ENCODE assay signal across 27 cellular contexts in the genomic region with DNA sequence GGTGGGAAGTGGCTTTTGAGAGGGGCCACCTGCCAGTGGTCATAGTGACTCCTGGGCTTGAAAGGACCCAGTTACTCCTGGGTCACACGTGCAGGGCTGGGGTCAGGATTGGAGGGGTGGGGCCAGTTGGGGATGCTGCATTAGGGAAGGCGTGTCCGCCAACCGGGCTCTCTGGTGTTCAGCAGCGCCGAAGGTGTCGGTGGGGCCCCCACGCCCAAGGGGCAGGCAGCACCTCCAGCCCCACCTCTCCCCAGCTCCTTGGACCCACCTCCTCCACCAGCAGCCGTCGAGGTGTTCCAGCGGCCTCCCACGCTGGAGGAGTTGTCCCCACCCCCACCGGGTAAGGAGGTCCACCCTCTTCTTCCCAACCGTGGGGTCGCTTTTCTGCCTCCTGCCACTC. TPM values are rescaled to one million over a fixed set of nuclear protein-coding genes. Genes with fewer than 3 reads are reported as not detected.
DNase-seq lines count a peak whose midpoint lies in the region; ATAC-seq, FAIRE-seq and TF ChIP-seq lines count a peak whose summit lies in the region.
"Had no signal": no experiment of that assay in that cellular context is flagged by ENCODE, and none has a peak within 500 bp of the region (broad histone marks: within the 10 kb centered on the region; RNA-seq: fewer than 3 reads in every experiment).

No MANE protein-coding gene starts in this region.

- no peak for DNase-seq in activated CD4-positive, alpha-beta T cell treated with anti-CD3 and anti-CD28 coated beads, Interleukin-2, amount 10 ng/mL, durations not matched to agents 24 days and 14 days
- no peak for DNase-seq in activated CD4-positive, alpha-beta T cell treated with anti-CD3 and anti-CD28 coated beads for 48 hours
- DNase-seq in T-helper 17 cell (no peak), kidney (peak; percentile 73), midbrain (lab: John Stamatoyannopoulos, UW) (no peak)
- peak in 1 of 2 donors; percentile 16 for DNase-seq in stimulated activated naive CD8-positive, alpha-beta T cell treated with anti-CD3 and anti-CD28 coated beads, Interleukin-15, amount 100 ng/mL, for 72 hours
- no peak for DNase-seq in activated naive CD4-positive, alpha-beta T cell treated with Interleukin-2 at 50 U/mL for 16 hours
- DNase-seq: DMS153; GDM1; left cardiac atrium; NCI-H1694 treated with DMSO at 0.1 percent for 48 hours; NCI-H2227 treated with DMSO at 0.1 percent for 48 hours; NCI-H774; PC-9; SIG-M5; small intestine; stimulated activated CD4-positive, alpha-beta T cell treated with anti-CD3 and anti-CD28 coated beads, Interleukin-2, amount 100 ng/mL, for 48 hours had no signal

- H3K4me1 Mint-ChIP-seq in activated CD4-positive, alpha-beta T cell treated with anti-CD3 and anti-CD28 coated beads, Interleukin-2, amount 10 ng/mL, durations not matched to agents 24 days and 14 days, result peaks cover 50% of the 10 kb centered on the region
- peaks cover 50% of the 10 kb centered on the region for H3K4me1 Mint-ChIP-seq in T-helper 17 cell
- peaks cover 84% of the 10 kb centered on the region for H3K4me1 Mint-ChIP-seq in stimulated activated naive CD8-positive, alpha-beta T cell treated with anti-CD3 and anti-CD28 coated beads, Interleukin-15, amount 100 ng/mL, for 72 hours

- H3K4me3 Mint-ChIP-seq in activated CD4-positive, alpha-beta T cell treated with anti-CD3 and anti-CD28 coated beads, Interleukin-2, amount 10 ng/mL, durations not matched to agents 24 days and 14 days, result peak overlapping the region; percentile 28
- peak overlapping the region; percentile 65 for H3K4me3 Mint-ChIP-seq in T-helper 17 cell
- H3K4me3 Mint-ChIP-seq in stimulated activated naive CD8-positive, alpha-beta T cell treated with anti-CD3 and anti-CD28 coated beads, Interleukin-15, amount 100 ng/mL, for 72 hours, result peak overlapping the region; percentile 35 to 86

- H3K27me3 Mint-ChIP-seq in activated CD4-positive, alpha-beta T cell treated with anti-CD3 and anti-CD28 coated beads, Interleukin-2, amount 10 ng/mL, durations not matched to agents 24 days and 14 days, result peaks cover 3% of the 10 kb centered on the region
- H3K27me3 Mint-ChIP-seq in T-helper 17 cell, result no peaks in the 10 kb centered on the region
- H3K27me3 Mint-ChIP-seq in stimulated activated naive CD8-positive, alpha-beta T cell treated with anti-CD3 and anti-CD28 coated beads, Interleukin-15, amount 100 ng/mL, for 72 hours, result peaks cover 8% of the 10 kb centered on the region
- H3K27me3 Mint-ChIP-seq: activated naive CD8-positive, alpha-beta T cell had no signal

- H3K27ac Mint-ChIP-seq in activated CD4-positive, alpha-beta T cell treated with anti-CD3 and anti-CD28 coated beads, Interleukin-2, amount 10 ng/mL, durations not matched to agents 24 days and 14 days, result no peak overlapping the region
- H3K27ac Mint-ChIP-seq in T-helper 17 cell, result no peak overlapping the region
- H3K27ac Mint-ChIP-seq in stimulated activated naive CD8-positive, alpha-beta T cell treated with anti-CD3 and anti-CD28 coated beads, Interleukin-15, amount 100 ng/mL, for 72 hours, result peak overlapping the region in 1 of 2 donors; percentile 77

- TF ChIP-seq CTCF in kidney (IDR thresholded peaks at IDR 0.05; ENCODE audit: borderline replicate concordance, extremely low read depth, insufficient read depth), result no peak

- peaks cover 57% of the 10 kb centered on the region for H3K36me3 Mint-ChIP-seq in activated CD4-positive, alpha-beta T cell treated with anti-CD3 and anti-CD28 coated beads, Interleukin-2, amount 10 ng/mL, durations not matched to agents 24 days and 14 days (ENCODE audit: low read depth)
- peaks cover 1% of the 10 kb centered on the region for H3K36me3 Mint-ChIP-seq in T-helper 17 cell (ENCODE audit: low read depth)

- H3K36me3 ChIP-seq in kidney (ENCODE audit: control insufficient read depth in 1 of 2, insufficient read depth in 2 of 2, low read length in 2 of 2), result no peaks in the 10 kb centered on the region
- H3K36me3 ChIP-seq: BLaER1 had no signal

- H3K4me3 ChIP-seq in kidney (ENCODE audit: low read length in 2 of 2), result no peak overlapping the region
- H3K4me3 ChIP-seq: BLaER1, body of pancreas, PC-9 had no signal

- H3K9me3 Mint-ChIP-seq in activated CD4-positive, alpha-beta T cell treated with anti-CD3 and anti-CD28 coated beads, Interleukin-2, amount 10 ng/mL, durations not matched to agents 24 days and 14 days, result no peaks in the 10 kb centered on the region
- no peaks in the 10 kb centered on the region for H3K9me3 Mint-ChIP-seq in stimulated activated naive CD8-positive, alpha-beta T cell treated with anti-CD3 and anti-CD28 coated beads, Interleukin-15, amount 100 ng/mL, for 72 hours
- H3K9me3 Mint-ChIP-seq: T-helper 1 cell treated with Interleukin-12 subunit alpha and Interleukin-12 subunit beta and Interleukin-4 antibody, amounts not matched to agents 30 μg/mL and 1 μg/mL, for 36 hours had no signal

- H3K9ac ChIP-seq in kidney (ENCODE audit: low read length in 2 of 2), result no peak overlapping the region
- H3K9ac ChIP-seq: BLaER1 had no signal

- peaks cover 0 to 15% of the 10 kb centered on the region in 2 donors for H3K4me1 ChIP-seq in kidney (ENCODE audit: control insufficient read depth in 1 of 2, insufficient read depth in 1 of 2, low read depth in 1 of 2, low read length in 2 of 2)

- H3K27ac ChIP-seq in kidney (ENCODE audit: low read depth in 2 of 2, low read length in 2 of 2), result no peak overlapping the region
- H3K27ac ChIP-seq: PC-9 had no signal

- H3K9me3 ChIP-seq in T-helper 17 cell (ENCODE audit: control insufficient read depth, low read length, poor library complexity, severe bottlenecking) (no peaks in the 10 kb centered on the region), kidney (ENCODE audit: control insufficient read depth in 1 of 2, low read length in 2 of 2) (no peaks in the 10 kb centered on the region)
- H3K9me3 ChIP-seq: BLaER1, body of pancreas had no signal

- ATAC-seq in T-helper 17 cell (no peak), GM18861 (IDR thresholded peaks at IDR 0.05; ENCODE audit: unreplicated experiment) (no peak)
- ATAC-seq in stimulated activated naive CD8-positive, alpha-beta T cell treated with anti-CD3 and anti-CD28 coated beads, Interleukin-15, amount 100 ng/mL, for 72 hours, result no peak
- ATAC-seq: body of pancreas had no signal

- intact Hi-C loops in activated CD4-positive, alpha-beta T cell treated with anti-CD3 and anti-CD28 coated beads, Interleukin-2, amount 10 ng/mL, durations not matched to agents 24 days and 14 days (cut with micrococcal nuclease), result loop anchor here (5.0 kb wide), 2 partner anchors 122 to 142 kb away; a partner anchor contains a TSS
- intact Hi-C loops in kidney (cut with DNase I), result no loop called here

- no peak for FAIRE-seq in kidney (lab: Jason Lieb, UNC)
- FAIRE-seq: A204.1, H54, small intestine had no signal

RNA-seq across cellular contexts. Expression of a gene that starts 9.5 kb away (rescaled TPM):
- total RNA-seq in activated CD4-positive, alpha-beta T cell treated with anti-CD3 and anti-CD28 coated beads, Interleukin-2, amount 10 ng/mL, durations not matched to agents 24 days and 14 days, result 27.8 and 28.4 TPM in 2 replicates
- 10 to 100 TPM in 1 of 2 donors, 1 to 10 TPM in 1; 6.5 to 10.5 TPM for total RNA-seq in T-helper 17 cell
- 18.3 TPM for total RNA-seq in kidney
- polyA plus RNA-seq in kidney (ENCODE audit: insufficient read depth, low read depth, low replicate concordance), result 17.1 TPM
- total RNA-seq: fibroblast of lung, PC-9 had no signal
- polyA plus RNA-seq: neural cell had no signal

RNA-seq across cellular contexts. Expression of a gene that starts 9.6 kb away (rescaled TPM):
- total RNA-seq in activated CD4-positive, alpha-beta T cell treated with anti-CD3 and anti-CD28 coated beads, Interleukin-2, amount 10 ng/mL, durations not matched to agents 24 days and 14 days, result 18.2 and 19.5 TPM in 2 replicates
- 1 to 10 TPM; 3.0 to 4.4 TPM for total RNA-seq in T-helper 17 cell
- total RNA-seq in kidney, result 4.7 TPM
- polyA plus RNA-seq in kidney (ENCODE audit: insufficient read depth, low read depth, low replicate concordance), result 8.3 TPM
- total RNA-seq: fibroblast of lung had no signal
- polyA plus RNA-seq: neural cell had no signal

RNA-seq across cellular contexts. Expression of a gene that starts 10.6 kb away (rescaled TPM):
- total RNA-seq in activated CD4-positive, alpha-beta T cell treated with anti-CD3 and anti-CD28 coated beads, Interleukin-2, amount 10 ng/mL, durations not matched to agents 24 days and 14 days, result 0.09 TPM in 1 of 2 replicates, not detected in the other
- total RNA-seq in T-helper 17 cell (not detected), kidney (0.22 TPM)
- 1.5 TPM for polyA plus RNA-seq in kidney (ENCODE audit: insufficient read depth, low read depth, low replicate concordance)
- total RNA-seq: glomerular endothelial cell, PC-9 had no signal
- polyA plus RNA-seq: neural cell had no signal
